In the genomic region with DNA sequence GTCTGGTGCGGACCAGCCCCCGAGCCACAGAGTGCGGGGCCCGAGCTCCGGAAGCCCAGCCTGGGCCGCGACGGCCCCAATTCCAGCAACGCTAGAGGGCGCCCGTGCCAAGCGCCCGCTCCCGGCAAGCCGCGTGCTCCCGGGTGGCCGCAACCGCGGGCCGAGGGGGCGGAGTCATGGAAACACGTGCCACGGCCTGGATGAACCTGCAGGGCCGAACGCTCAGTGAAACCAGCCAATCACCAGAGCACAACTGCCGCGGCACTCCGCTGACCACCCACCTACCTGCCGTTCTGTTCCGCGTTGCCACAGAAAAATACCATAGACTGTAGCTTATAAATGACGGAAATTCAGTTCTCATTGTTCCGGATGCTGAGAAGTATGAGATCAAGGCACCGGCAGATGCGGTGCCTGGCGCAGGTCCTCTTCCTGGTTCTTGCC, we compare ENCODE assay signal across 8 cellular contexts.
DNase-seq lines count a peak whose midpoint lies in the region; ATAC-seq, FAIRE-seq and TF ChIP-seq lines count a peak whose summit lies in the region.

No MANE protein-coding gene starts in this region.

- peak; percentile 70 for DNase-seq in HCT116 (ENCODE audit: low read depth, low spot score)
- DNase-seq in activated CD4-positive, alpha-beta T cell treated with anti-CD3 and anti-CD28 coated beads, Interleukin-2, amount 50 U/mL, for 48 hours = peak; percentile 79 to 82
- peak; percentile 36 to 73 for DNase-seq in dermis microvascular lymphatic vessel endothelial cell (ENCODE audit: low read depth in 2 of 2)
- peak; percentile 79 for DNase-seq in lower lobe of right lung
- DNase-seq in stimulated activated CD8-positive, alpha-beta memory T cell treated with anti-CD3 and anti-CD28 coated beads, Interleukin-12 subunit alpha, Interleukin-12 subunit beta, amount 100 ng/mL, for 24 hours (ENCODE audit: extremely low read depth) = peak; percentile 50
- no peak for DNase-seq in urothelium cell line (ENCODE audit: low spot score)
- no peak for DNase-seq in NCI-H1105 (lab: John Stamatoyannopoulos, UW)

- intact Hi-C loops in HCT116 (cut with micrococcal nuclease) (no loop called here), lower lobe of right lung (cut with DNase I) (no loop called here)

- CTCF ChIA-PET in HCT116 (lab: Charles Lee) = interaction anchor here (0.7 to 1.0 kb wide), 4 partner anchors 10 to 87 kb away, joined by 3 to 4 read pairs (median 3); no protein-coding TSS in a partner anchor

- no peak for FAIRE-seq in urothelium cell line (lab: Jason Lieb, UNC)

- H3K9me2 ChIP-seq in HCT116 (ENCODE audit: insufficient read depth) = no peaks in the 10 kb centered on the region

- no peak for TF ChIP-seq POLR2A in HCT116 (IDR thresholded peaks at IDR 0.05; ENCODE audit: borderline replicate concordance, extremely low read depth, insufficient read depth, insufficient read length)

- H3K9ac ChIP-seq in HCT116 (ENCODE audit: low read length) = no peak overlapping the region

- H3K27me3 ChIP-seq in HCT116 (ENCODE audit: insufficient read depth, low read length) = no peaks in the 10 kb centered on the region
- H3K27me3 ChIP-seq in lower lobe of right lung (ENCODE audit: low read depth) = peaks cover 24% of the 10 kb centered on the region

- no peak overlapping the region for H3K4me3 ChIP-seq in HCT116 (replicated peaks in 1 of 2; ENCODE audit: low read depth in 1 of 2, low read length in 2 of 2)
- peak overlapping the region; percentile 31 for H3K4me3 ChIP-seq in lower lobe of right lung

- H3K9me3 ChIP-seq in HCT116 (ENCODE audit: control insufficient read depth in 1 of 2, insufficient read depth in 1 of 2, low read depth in 1 of 2, low read length in 2 of 2) = no peaks in the 10 kb centered on the region
- H3K9me3 ChIP-seq in lower lobe of right lung = no peaks in the 10 kb centered on the region

- ATAC-seq in HCT116 = peak; percentile 94
- peak; percentile 77 to 78 for ATAC-seq in lower lobe of right lung
- ATAC-seq in GM18873 (IDR thresholded peaks at IDR 0.05; ENCODE audit: low FRiP score, unreplicated experiment) = no peak

- no TSS peak for BruUV-seq in HCT116 (replicated peaks; lab: Mats Ljungman, UMichigan)

- H3K4me1 ChIP-seq in HCT116 (ENCODE audit: control insufficient read depth in 1 of 2, insufficient read depth in 2 of 2, low read length in 2 of 2) (peaks cover 0 to 8% of the 10 kb centered on the region in 2 experiments; a peak in 2 of 4 replicates), lower lobe of right lung (peaks cover 22% of the 10 kb centered on the region)

- RAD21 ChIA-PET in HCT116 (lab: Charles Lee; ENCODE audit: low non-redundant PET in 1 of 2, low total read pairs in 2 of 2, uncharacterized antibody in 2 of 2, unreplicated experiment in 2 of 2) = interaction anchor here in 1 of 2 experiments (0.8 kb wide), 1 partner anchor 28 kb away, joined by 3 read pairs; no protein-coding TSS in a partner anchor

- H4K20me1 ChIP-seq in HCT116 (ENCODE audit: insufficient read depth) = no peaks in the 10 kb centered on the region

- H3K36me3 ChIP-seq in HCT116 (ENCODE audit: control insufficient read depth in 1 of 2, insufficient read depth in 2 of 2, low read length in 2 of 2) (no peaks in the 10 kb centered on the region), lower lobe of right lung (no peaks in the 10 kb centered on the region)

- H3K27ac ChIP-seq in HCT116 (ENCODE audit: low read depth, low read length) (no peak overlapping the region), lower lobe of right lung (no peak overlapping the region)

- POLR2A ChIA-PET in HCT116 (lab: Charles Lee) = no interaction called here

- TF ChIP-seq CTCF in HCT116 (IDR thresholded peaks at IDR 0.05 in 2 of 3, conservative IDR thresholded peaks at IDR 0.05 in 1 of 3; ENCODE audit: borderline replicate concordance in 1 of 3, insufficient read depth in 1 of 3, low read depth in 2 of 3, low read length in 2 of 3) (peak; percentile 62 to 87 (median 86)), lower lobe of right lung (IDR thresholded peaks at IDR 0.05) (peak; percentile 57)

- no peaks in the 10 kb centered on the region for H3K79me2 ChIP-seq in HCT116 (ENCODE audit: insufficient read depth, low read length)

- peak overlapping the region; percentile 96 for H2AFZ ChIP-seq in HCT116 (ENCODE audit: low read depth, low read length, poor library complexity, severe bottlenecking)

- peak overlapping the region; percentile 10; the same call in 1 of the 2 replicates for H3K4me2 ChIP-seq in HCT116 (ENCODE audit: low read length)

- peak; percentile 76 for TF ChIP-seq RAD21 in HCT116 (IDR thresholded peaks at IDR 0.05; ENCODE audit: low read depth)

TF ChIP-seq in HCT116, 20 proteins besides CTCF, POLR2A, EP300 and RAD21:
- TF ChIP-seq, protein P1, sequence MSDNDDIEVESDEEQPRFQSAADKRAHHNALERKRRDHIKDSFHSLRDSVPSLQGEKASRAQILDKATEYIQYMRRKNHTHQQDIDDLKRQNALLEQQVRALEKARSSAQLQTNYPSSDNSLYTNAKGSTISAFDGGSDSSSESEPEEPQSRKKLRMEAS (IDR thresholded peaks at IDR 0.05) = peak; percentile 99
- TF ChIP-seq TCF7L2 (IDR thresholded peaks at IDR 0.05; ENCODE audit: borderline replicate concordance, extremely low read depth, insufficient read depth, insufficient read length) = no peak
- TF ChIP-seq EGR1 (IDR thresholded peaks at IDR 0.05; ENCODE audit: low read depth) = peak; percentile 40; the same call in 1 of the 2 replicates
- TF ChIP-seq SP1 (IDR thresholded peaks at IDR 0.05; ENCODE audit: low read depth) = peak; percentile 32; the same call in 1 of the 2 replicates
- TF ChIP-seq FOSL1 (IDR thresholded peaks at IDR 0.05; ENCODE audit: low read depth) = no peak
- peak; percentile 94 for TF ChIP-seq CBX3 (IDR thresholded peaks at IDR 0.05; ENCODE audit: low read depth)
- peak; percentile 26; the same call in 1 of the 2 replicates for TF ChIP-seq ZFX (IDR thresholded peaks at IDR 0.05)
- peak; percentile 28 for TF ChIP-seq YY1 (IDR thresholded peaks at IDR 0.05; ENCODE audit: extremely low read depth, insufficient replicate concordance, low read depth, low read length)
- TF ChIP-seq SRF (IDR thresholded peaks at IDR 0.05; ENCODE audit: low read depth) = no peak
- TF ChIP-seq POLR2AphosphoS5 (IDR thresholded peaks at IDR 0.05; ENCODE audit: low read depth, low read length) = no peak
TF ChIP-seq in HCT116: peak in this region for 6.

Comparison
In these comparisons a context has a peak if more than half of its experiments do, and no peak if none do; other contexts are left out.
1. DNase-seq: peak in HCT116 (single experiment), activated CD4-positive, alpha-beta T cell treated with anti-CD3 and anti-CD28 coated beads, Interleukin-2, amount 50 U/mL, for 48 hours (2 of 2), dermis microvascular lymphatic vessel endothelial cell (2 of 2), lower lobe of right lung (single experiment) and stimulated activated CD8-positive, alpha-beta memory T cell treated with anti-CD3 and anti-CD28 coated beads, Interleukin-12 subunit alpha, Interleukin-12 subunit beta, amount 100 ng/mL, for 24 hours (single experiment); none in urothelium cell line (single experiment) and NCI-H1105 (single experiment).